Comparison of ENCODE assay signal across 10 cellular contexts in the genomic region with DNA sequence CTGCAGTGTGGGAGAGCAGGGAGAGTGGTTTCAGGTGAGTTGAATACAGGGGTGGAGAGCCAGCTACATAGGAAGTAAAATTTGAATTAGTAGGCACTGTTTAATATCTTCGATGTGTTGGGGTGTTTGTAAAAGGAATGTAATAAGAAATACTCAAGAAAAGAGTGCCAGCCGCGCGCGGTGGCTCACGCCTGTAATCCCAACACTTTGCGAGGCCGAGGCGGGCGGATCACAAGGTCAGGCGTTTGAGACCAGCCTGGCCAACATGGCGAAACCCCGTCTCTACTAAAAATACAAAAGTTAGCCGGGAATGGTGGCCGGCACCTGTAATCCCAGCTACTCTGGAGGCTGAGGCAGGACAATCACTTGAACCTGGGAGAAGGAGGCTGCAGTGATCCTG. TPM values are rescaled to one million over a fixed set of nuclear protein-coding genes. Genes with fewer than 3 reads are reported as not detected.
DNase-seq lines count a peak whose midpoint lies in the region; ATAC-seq, FAIRE-seq and TF ChIP-seq lines count a peak whose summit lies in the region.
"Not testable (repeated sequence)": the region's sequence is repeated elsewhere in the genome, so short reads cannot be mapped to it uniquely, and the experiment has no call there.
"Had no signal": no experiment of that assay in that cellular context is flagged by ENCODE, and none has a peak within 500 bp of the region (broad histone marks: within the 10 kb centered on the region; RNA-seq: fewer than 3 reads in every experiment).

No MANE protein-coding gene starts in this region.

- H3K9me1 ChIP-seq in endothelial cell of umbilical vein (replicated peaks; ENCODE audit: control insufficient read depth, extremely low read depth, insufficient read depth, low read length), result not testable (repeated sequence)

- H3K27me3 ChIP-seq in GM23338 (ENCODE audit: insufficient read depth); PC-3 (ENCODE audit: low read length); endothelial cell of umbilical vein (ENCODE audit: control insufficient read depth in 2 of 2, insufficient read depth in 2 of 2, low read length in 2 of 2); muscle layer of colon (ENCODE audit: control insufficient read depth in 1 of 2, insufficient read depth in 2 of 2, low read length in 2 of 2): not testable (repeated sequence)

- not testable (repeated sequence) for TF ChIP-seq POLR2A in endothelial cell of umbilical vein (IDR thresholded peaks at IDR 0.05; ENCODE audit: low read depth, low read length)

- H3K4me1 Mint-ChIP-seq in GM23338 (peaks cover 11% of the 10 kb centered on the region), progenitor cell of endocrine pancreas (ENCODE audit: low read depth) (peaks cover 19% of the 10 kb centered on the region)
- H3K4me1 Mint-ChIP-seq in activated CD4-positive, alpha-beta memory T cell treated with anti-CD3 and anti-CD28 coated beads for 36 hours (ENCODE audit: low read depth), result peaks cover 27% of the 10 kb centered on the region
- peaks cover 28% of the 10 kb centered on the region for H3K4me1 Mint-ChIP-seq in activated naive CD8-positive, alpha-beta T cell treated with anti-CD3 and anti-CD28 coated beads, Interleukin-2, amount 50 U/mL, for 24 hours

- peak overlapping the region; percentile 91 for H3K4me3 Mint-ChIP-seq in GM23338
- H3K4me3 Mint-ChIP-seq in activated CD4-positive, alpha-beta memory T cell treated with anti-CD3 and anti-CD28 coated beads for 36 hours, result peak overlapping the region; percentile 97
- peak overlapping the region; percentile 98 for H3K4me3 Mint-ChIP-seq in activated naive CD8-positive, alpha-beta T cell treated with anti-CD3 and anti-CD28 coated beads, Interleukin-2, amount 50 U/mL, for 24 hours
- H3K4me3 Mint-ChIP-seq in progenitor cell of endocrine pancreas (ENCODE audit: low read depth), result peak overlapping the region; percentile 95

- not testable (repeated sequence) for ATAC-seq in GM23338; PC-3; activated naive CD8-positive, alpha-beta T cell treated with anti-CD3 and anti-CD28 coated beads, Interleukin-2, amount 50 U/mL, for 24 hours

- peaks cover 11% of the 10 kb centered on the region; the same call in 2 of the 3 replicates for H3K36me3 Mint-ChIP-seq in GM23338 (ENCODE audit: low read depth)
- H3K36me3 Mint-ChIP-seq in activated CD4-positive, alpha-beta memory T cell treated with anti-CD3 and anti-CD28 coated beads for 36 hours, result peaks cover 12% of the 10 kb centered on the region
- H3K36me3 Mint-ChIP-seq in activated naive CD8-positive, alpha-beta T cell treated with anti-CD3 and anti-CD28 coated beads, Interleukin-2, amount 50 U/mL, for 24 hours (ENCODE audit: low read depth), result peaks cover 14% of the 10 kb centered on the region
- not testable (repeated sequence) for H3K36me3 Mint-ChIP-seq in progenitor cell of endocrine pancreas (ENCODE audit: insufficient read depth)

- DNase-seq in GM23338 (ENCODE audit: low spot score); PC-3; activated CD4-positive, alpha-beta memory T cell treated with anti-CD3 and anti-CD28 coated beads for 36 hours; activated naive CD8-positive, alpha-beta T cell treated with anti-CD3 and anti-CD28 coated beads, Interleukin-2, amount 50 U/mL, for 24 hours; endothelial cell of umbilical vein (ENCODE audit: low read depth, low spot score); progenitor cell of endocrine pancreas (ENCODE audit: low spot score, unreplicated experiment): not testable (repeated sequence)

- FAIRE-seq in endothelial cell of umbilical vein (lab: Jason Lieb, UNC), result not testable (repeated sequence)

- H3K27me3 Mint-ChIP-seq in GM23338 (ENCODE audit: insufficient read depth, low read depth, poor library complexity); activated CD4-positive, alpha-beta memory T cell treated with anti-CD3 and anti-CD28 coated beads for 36 hours; activated naive CD8-positive, alpha-beta T cell treated with anti-CD3 and anti-CD28 coated beads, Interleukin-2, amount 50 U/mL, for 24 hours; progenitor cell of endocrine pancreas: not testable (repeated sequence)

- intact Hi-C loops in PC-3 (cut with micrococcal nuclease); endothelial cell of umbilical vein (cut with micrococcal nuclease): not testable (repeated sequence)
- intact Hi-C loops in activated CD4-positive, alpha-beta memory T cell treated with anti-CD3 and anti-CD28 coated beads for 36 hours (cut with micrococcal nuclease), result loop anchor here (2.0 to 5.0 kb wide), 3 partner anchors 137 to 295 kb away; a partner anchor contains a TSS

- not testable (repeated sequence) for H2AFZ ChIP-seq in GM23338; PC-3 (ENCODE audit: low read length)
- peak overlapping the region; percentile 87 for H2AFZ ChIP-seq in endothelial cell of umbilical vein (ENCODE audit: low read depth, low read length)

- H3K9me3 ChIP-seq in PC-3 (ENCODE audit: low read length); endothelial cell of umbilical vein (replicated peaks; ENCODE audit: control insufficient read depth, insufficient read depth, low read length); muscle layer of colon (ENCODE audit: low read length): not testable (repeated sequence)

- CTCF ChIA-PET in PC-3 (lab: Charles Lee), result not testable (repeated sequence)
- CTCF ChIA-PET in activated CD4-positive, alpha-beta memory T cell treated with anti-CD3 and anti-CD28 coated beads for 36 hours (lab: Charles Lee), result interaction anchor here (2.6 kb wide), 1 partner anchor 10 kb away, joined by 19 read pairs; no protein-coding TSS in a partner anchor
- CTCF ChIA-PET in endothelial cell of umbilical vein (lab: Charles Lee), result interaction anchor here (1.1 to 2.1 kb wide), 5 partner anchors 11 to 88 kb away, joined by 4 to 10 read pairs (median 5); no protein-coding TSS in a partner anchor

- H3K9me2 ChIP-seq in GM23338 (ENCODE audit: insufficient read depth); PC-3 (replicated peaks; ENCODE audit: low read length): not testable (repeated sequence)

- peak overlapping the region; percentile 94 for H3K4me2 ChIP-seq in GM23338
- H3K4me2 ChIP-seq in PC-3 (ENCODE audit: low read length), result peak overlapping the region; percentile 97
- H3K4me2 ChIP-seq in endothelial cell of umbilical vein (ENCODE audit: insufficient read depth, low read length), result peak overlapping the region; percentile 97

- not testable (repeated sequence) for H3K4me1 ChIP-seq in GM23338 (ENCODE audit: insufficient read depth)
- H3K4me1 ChIP-seq in PC-3 (ENCODE audit: insufficient read depth, low read length), result peaks cover 13% of the 10 kb centered on the region
- peaks cover 14% of the 10 kb centered on the region for H3K4me1 ChIP-seq in endothelial cell of umbilical vein (ENCODE audit: control insufficient read depth, extremely low read depth, insufficient read depth, low read length)
- peaks cover 20% of the 10 kb centered on the region for H3K4me1 ChIP-seq in muscle layer of colon (ENCODE audit: insufficient read depth, low read length)

- not testable (repeated sequence) for H3K27ac ChIP-seq in GM23338 (ENCODE audit: low read depth); PC-3 (ENCODE audit: low read length)
- H3K27ac ChIP-seq in endothelial cell of umbilical vein (ENCODE audit: insufficient read depth, low read depth, low read length) (peak overlapping the region; percentile 99), muscle layer of colon (ENCODE audit: low read depth, low read length) (peak overlapping the region; percentile 1)

- not testable (repeated sequence) for BruUV-seq in PC-3 (replicated peaks; lab: Mats Ljungman, UMichigan); endothelial cell of umbilical vein (replicated peaks; lab: Mats Ljungman, UMichigan)

- dilution Hi-C loops in endothelial cell of umbilical vein (cut with MboI; ENCODE audit: extremely low pct_ligation_motif_present, low sequenced_read_pairs), result not testable (repeated sequence)

- not testable (repeated sequence) for H3K79me2 ChIP-seq in GM23338 (replicated peaks; ENCODE audit: insufficient read depth); endothelial cell of umbilical vein (ENCODE audit: control insufficient read depth, insufficient read depth, low read length)
- H3K79me2 ChIP-seq in PC-3 (ENCODE audit: low read length), result peaks cover 11% of the 10 kb centered on the region

- not testable (repeated sequence) for H3F3A ChIP-seq in GM23338 (replicated peaks; ENCODE audit: low read depth); PC-3 (ENCODE audit: low read length, unreplicated experiment)

- H3K4me3 ChIP-seq in GM23338 (peak overlapping the region; percentile 89), PC-3 (ENCODE audit: low read length) (peak overlapping the region; percentile 94; the same call in 1 of the 2 replicates)
- not testable (repeated sequence) for H3K4me3 ChIP-seq in endothelial cell of umbilical vein (replicated peaks in 1 of 3; ENCODE audit: insufficient read depth in 1 of 3, low read depth in 1 of 3, low read length in 3 of 3); muscle layer of colon (ENCODE audit: low read depth in 1 of 2, low read length in 2 of 2)

- not testable (repeated sequence) for H3K36me3 ChIP-seq in GM23338 (ENCODE audit: insufficient read depth); PC-3 (ENCODE audit: low read depth, low read length); endothelial cell of umbilical vein (ENCODE audit: control insufficient read depth in 2 of 2, extremely low read depth in 1 of 2, insufficient read depth in 2 of 2, low read length in 2 of 2)
- H3K36me3 ChIP-seq in muscle layer of colon (ENCODE audit: insufficient read depth, low read length), result peaks cover 11% of the 10 kb centered on the region

- TF ChIP-seq CTCF in GM23338 (conservative IDR thresholded peaks at IDR 0.05; ENCODE audit: low read depth in 2 of 2); PC-3 (conservative IDR thresholded peaks at IDR 0.05; ENCODE audit: low read depth, low read length); endothelial cell of umbilical vein (IDR thresholded peaks at IDR 0.05; ENCODE audit: extremely low read depth in 1 of 2, insufficient read depth in 1 of 2, low read depth in 1 of 2, low read length in 2 of 2); progenitor cell of endocrine pancreas (IDR thresholded peaks at IDR 0.05; ENCODE audit: unreplicated experiment): not testable (repeated sequence)

- not testable (repeated sequence) for H3K9ac ChIP-seq in PC-3 (ENCODE audit: low read length); endothelial cell of umbilical vein (replicated peaks; ENCODE audit: extremely low read depth, insufficient read depth, low read length); muscle layer of colon (ENCODE audit: low read length)

- POLR2A ChIA-PET in PC-3 (lab: Charles Lee; ENCODE audit: unreplicated experiment); endothelial cell of umbilical vein (lab: Charles Lee): not testable (repeated sequence)
- POLR2A ChIA-PET in activated CD4-positive, alpha-beta memory T cell treated with anti-CD3 and anti-CD28 coated beads for 36 hours (lab: Charles Lee), result interaction anchor here (1.0 to 2.3 kb wide), 2 partner anchors 41 to 293 kb away, joined by 3 to 6 read pairs; a partner anchor contains a TSS

- H4K20me1 ChIP-seq in GM23338 (replicated peaks; ENCODE audit: insufficient read depth); PC-3 (ENCODE audit: low read length); endothelial cell of umbilical vein (replicated peaks; ENCODE audit: control insufficient read depth, extremely low read depth, insufficient read depth, low read length): not testable (repeated sequence)

- not testable (repeated sequence) for H3K9me3 Mint-ChIP-seq in GM23338; activated CD4-positive, alpha-beta memory T cell treated with anti-CD3 and anti-CD28 coated beads for 36 hours; activated naive CD8-positive, alpha-beta T cell treated with anti-CD3 and anti-CD28 coated beads, Interleukin-2, amount 50 U/mL, for 24 hours; progenitor cell of endocrine pancreas (ENCODE audit: low read depth)

- not testable (repeated sequence) for H3K27ac Mint-ChIP-seq in GM23338; activated CD4-positive, alpha-beta memory T cell treated with anti-CD3 and anti-CD28 coated beads for 36 hours; activated naive CD8-positive, alpha-beta T cell treated with anti-CD3 and anti-CD28 coated beads, Interleukin-2, amount 50 U/mL, for 24 hours
- peak overlapping the region; percentile 2 for H3K27ac Mint-ChIP-seq in progenitor cell of endocrine pancreas

RNA-seq across cellular contexts. Expression of a gene that starts 1.3 kb away (rescaled TPM):
- 22.7 and 24.5 TPM in 2 replicates for total RNA-seq in GM23338 (2014; rRNA removed; shearing (Covaris generic))
- polyA plus RNA-seq in GM23338 (2016; fragmentation: Nextera tagmentation; extraction: Ambion mirVana), result 25.9 and 27.5 TPM in 2 replicates
- 4.7 and 10.1 TPM in 2 replicates for total RNA-seq in PC-3 (2014; rRNA removed)
- 10 to 100 TPM; 22.0 to 25.3 TPM for total RNA-seq in activated CD4-positive, alpha-beta memory T cell treated with anti-CD3 and anti-CD28 coated beads for 36 hours
- total RNA-seq in endothelial cell of umbilical vein, result 11.5 and 13.2 TPM in 2 replicates
- polyA plus RNA-seq in endothelial cell of umbilical vein, result 21.2 and 23.8 TPM in 2 replicates
- 15.4 and 17.6 TPM in 2 replicates for polyA plus RNA-seq in endothelial cell of umbilical vein (2011; cell fraction: cytosol; rRNA removed)
- 8.2 and 10.3 TPM in 2 replicates for polyA plus RNA-seq in endothelial cell of umbilical vein (2011; cell fraction: nucleus; rRNA removed)
- polyA plus RNA-seq in endothelial cell of umbilical vein (2012), result 10.3 and 10.7 TPM in 2 replicates
- polyA minus RNA-seq in endothelial cell of umbilical vein, result 16.0 and 17.6 TPM in 2 replicates
- polyA minus RNA-seq in endothelial cell of umbilical vein (2011; cell fraction: cytosol; rRNA and poly(A)+ RNA removed), result 4.8 TPM
- 3.2 and 3.4 TPM in 2 replicates for polyA minus RNA-seq in endothelial cell of umbilical vein (2011; cell fraction: nucleus; rRNA and poly(A)+ RNA removed)
- 22.5 and 24.5 TPM in 2 replicates for total RNA-seq in progenitor cell of endocrine pancreas

RNA-seq across cellular contexts. Expression of a gene that starts 22.6 kb away (rescaled TPM):
- total RNA-seq in GM23338 (2014; rRNA removed; shearing (Covaris generic)), result not detected in 2 replicates
- polyA plus RNA-seq in GM23338 (2016; fragmentation: Nextera tagmentation; extraction: Ambion mirVana) (not detected in 2 replicates), endothelial cell of umbilical vein (not detected in 2 replicates)
- total RNA-seq in PC-3 (2014; rRNA removed) (not detected in 2 replicates), endothelial cell of umbilical vein (not detected in 2 replicates), progenitor cell of endocrine pancreas (not detected in 2 replicates)
- total RNA-seq in activated CD4-positive, alpha-beta memory T cell treated with anti-CD3 and anti-CD28 coated beads for 36 hours, result not detected
- polyA plus RNA-seq in endothelial cell of umbilical vein (2011; cell fraction: cytosol; rRNA removed), result not detected in 2 replicates
- not detected in 2 replicates for polyA plus RNA-seq in endothelial cell of umbilical vein (2011; cell fraction: nucleus; rRNA removed)
- not detected in 2 replicates for polyA plus RNA-seq in endothelial cell of umbilical vein (2012)
- polyA minus RNA-seq in endothelial cell of umbilical vein, result not detected in 2 replicates
- not detected for polyA minus RNA-seq in endothelial cell of umbilical vein (2011; cell fraction: cytosol; rRNA and poly(A)+ RNA removed)
- polyA minus RNA-seq in endothelial cell of umbilical vein (2011; cell fraction: nucleus; rRNA and poly(A)+ RNA removed), result not detected in 2 replicates
- total RNA-seq: ovary, RPMI7951 had no signal
- polyA plus RNA-seq: BJ, ovary had no signal

RNA-seq across cellular contexts. Expression of a gene that starts 40.6 kb away (rescaled TPM):
- 33.5 and 44.0 TPM in 2 replicates for total RNA-seq in GM23338 (2014; rRNA removed; shearing (Covaris generic))
- polyA plus RNA-seq in GM23338 (2016; fragmentation: Nextera tagmentation; extraction: Ambion mirVana), result 87.8 and 105 TPM in 2 replicates
- 37.5 and 41.3 TPM in 2 replicates for total RNA-seq in PC-3 (2014; rRNA removed)
- 10 to 100 TPM; 49.7 to 54.0 TPM for total RNA-seq in activated CD4-positive, alpha-beta memory T cell treated with anti-CD3 and anti-CD28 coated beads for 36 hours
- total RNA-seq in endothelial cell of umbilical vein, result 24.6 and 27.9 TPM in 2 replicates
- 2.5 and 4.2 TPM in 2 replicates for polyA plus RNA-seq in endothelial cell of umbilical vein
- polyA plus RNA-seq in endothelial cell of umbilical vein (2011; cell fraction: cytosol; rRNA removed), result 9.6 and 12.4 TPM in 2 replicates
- 5.1 and 10.1 TPM in 2 replicates for polyA plus RNA-seq in endothelial cell of umbilical vein (2011; cell fraction: nucleus; rRNA removed)
- polyA plus RNA-seq in endothelial cell of umbilical vein (2012), result 24.6 and 46.6 TPM in 2 replicates
- polyA minus RNA-seq in endothelial cell of umbilical vein, result 1.1 and 1.5 TPM in 2 replicates
- polyA minus RNA-seq in endothelial cell of umbilical vein (2011; cell fraction: cytosol; rRNA and poly(A)+ RNA removed), result 6.9 TPM
- polyA minus RNA-seq in endothelial cell of umbilical vein (2011; cell fraction: nucleus; rRNA and poly(A)+ RNA removed), result 1.7 TPM in 2 replicates
- total RNA-seq in progenitor cell of endocrine pancreas, result 18.7 and 20.4 TPM in 2 replicates

RNA-seq across cellular contexts. Expression of a gene that starts 40.7 kb away (rescaled TPM):
- total RNA-seq in GM23338 (2014; rRNA removed; shearing (Covaris generic)), result 4.1 and 12.2 TPM in 2 replicates
- polyA plus RNA-seq in GM23338 (2016; fragmentation: Nextera tagmentation; extraction: Ambion mirVana) (4.5 and 6.0 TPM in 2 replicates), endothelial cell of umbilical vein (3.8 TPM in 2 replicates)
- total RNA-seq in PC-3 (2014; rRNA removed) (1.1 and 3.2 TPM in 2 replicates), endothelial cell of umbilical vein (4.6 and 5.8 TPM in 2 replicates), progenitor cell of endocrine pancreas (10.0 and 12.5 TPM in 2 replicates)
- 1 to 10 TPM; 4.3 to 4.6 TPM for total RNA-seq in activated CD4-positive, alpha-beta memory T cell treated with anti-CD3 and anti-CD28 coated beads for 36 hours
- polyA plus RNA-seq in endothelial cell of umbilical vein (2011; cell fraction: cytosol; rRNA removed), result 2.9 and 3.2 TPM in 2 replicates
- polyA plus RNA-seq in endothelial cell of umbilical vein (2011; cell fraction: nucleus; rRNA removed), result 6.6 and 9.2 TPM in 2 replicates
- polyA plus RNA-seq in endothelial cell of umbilical vein (2012), result 2.8 and 3.0 TPM in 2 replicates
- 8.9 and 9.0 TPM in 2 replicates for polyA minus RNA-seq in endothelial cell of umbilical vein
- 0.51 TPM for polyA minus RNA-seq in endothelial cell of umbilical vein (2011; cell fraction: cytosol; rRNA and poly(A)+ RNA removed)
- polyA minus RNA-seq in endothelial cell of umbilical vein (2011; cell fraction: nucleus; rRNA and poly(A)+ RNA removed), result 6.3 and 10.4 TPM in 2 replicates
